ENCODE assay signal across 1 cellular context in the genomic region with DNA sequence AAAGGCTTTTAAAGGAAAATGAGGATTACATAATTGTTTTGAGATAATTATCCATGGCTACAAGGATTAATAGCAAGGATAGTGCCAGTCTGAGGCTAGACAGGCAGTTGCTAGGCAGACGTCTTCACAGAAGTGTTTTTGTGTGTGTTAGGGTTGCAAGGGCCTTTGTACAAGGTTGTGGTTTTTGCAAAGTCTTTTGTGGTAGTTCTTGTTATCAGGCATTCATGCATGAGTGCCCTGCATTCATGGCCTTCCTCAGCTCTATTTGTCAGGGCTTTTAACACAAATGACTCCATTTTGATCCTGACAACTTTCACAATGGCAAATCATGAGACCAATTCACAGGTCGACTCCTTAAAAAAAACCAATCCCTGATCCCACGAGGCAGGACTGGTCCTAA.
TF ChIP-seq lines count a peak whose summit lies in the region.

No MANE protein-coding gene starts in this region.

TF ChIP-seq in GM23338, 12 proteins besides CTCF, POLR2A, EP300 and RAD21 (continued from another document):
- TF ChIP-seq ZNF331 (CRISPR knock-in tag; IDR thresholded peaks at IDR 0.05; ENCODE audit: low read depth), result no peak
- TF ChIP-seq, protein P1, sequence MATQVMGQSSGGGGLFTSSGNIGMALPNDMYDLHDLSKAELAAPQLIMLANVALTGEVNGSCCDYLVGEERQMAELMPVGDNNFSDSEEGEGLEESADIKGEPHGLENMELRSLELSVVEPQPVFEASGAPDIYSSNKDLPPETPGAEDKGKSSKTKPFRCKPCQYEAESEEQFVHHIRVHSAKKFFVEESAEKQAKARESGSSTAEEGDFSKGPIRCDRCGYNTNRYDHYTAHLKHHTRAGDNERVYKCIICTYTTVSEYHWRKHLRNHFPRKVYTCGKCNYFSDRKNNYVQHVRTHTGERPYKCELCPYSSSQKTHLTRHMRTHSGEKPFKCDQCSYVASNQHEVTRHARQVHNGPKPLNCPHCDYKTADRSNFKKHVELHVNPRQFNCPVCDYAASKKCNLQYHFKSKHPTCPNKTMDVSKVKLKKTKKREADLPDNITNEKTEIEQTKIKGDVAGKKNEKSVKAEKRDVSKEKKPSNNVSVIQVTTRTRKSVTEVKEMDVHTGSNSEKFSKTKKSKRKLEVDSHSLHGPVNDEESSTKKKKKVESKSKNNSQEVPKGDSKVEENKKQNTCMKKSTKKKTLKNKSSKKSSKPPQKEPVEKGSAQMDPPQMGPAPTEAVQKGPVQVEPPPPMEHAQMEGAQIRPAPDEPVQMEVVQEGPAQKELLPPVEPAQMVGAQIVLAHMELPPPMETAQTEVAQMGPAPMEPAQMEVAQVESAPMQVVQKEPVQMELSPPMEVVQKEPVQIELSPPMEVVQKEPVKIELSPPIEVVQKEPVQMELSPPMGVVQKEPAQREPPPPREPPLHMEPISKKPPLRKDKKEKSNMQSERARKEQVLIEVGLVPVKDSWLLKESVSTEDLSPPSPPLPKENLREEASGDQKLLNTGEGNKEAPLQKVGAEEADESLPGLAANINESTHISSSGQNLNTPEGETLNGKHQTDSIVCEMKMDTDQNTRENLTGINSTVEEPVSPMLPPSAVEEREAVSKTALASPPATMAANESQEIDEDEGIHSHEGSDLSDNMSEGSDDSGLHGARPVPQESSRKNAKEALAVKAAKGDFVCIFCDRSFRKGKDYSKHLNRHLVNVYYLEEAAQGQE (IDR thresholded peaks at IDR 0.05; ENCODE audit: unreplicated experiment), result no peak
